ENCODE assay signal across 8 cellular contexts in the genomic region with DNA sequence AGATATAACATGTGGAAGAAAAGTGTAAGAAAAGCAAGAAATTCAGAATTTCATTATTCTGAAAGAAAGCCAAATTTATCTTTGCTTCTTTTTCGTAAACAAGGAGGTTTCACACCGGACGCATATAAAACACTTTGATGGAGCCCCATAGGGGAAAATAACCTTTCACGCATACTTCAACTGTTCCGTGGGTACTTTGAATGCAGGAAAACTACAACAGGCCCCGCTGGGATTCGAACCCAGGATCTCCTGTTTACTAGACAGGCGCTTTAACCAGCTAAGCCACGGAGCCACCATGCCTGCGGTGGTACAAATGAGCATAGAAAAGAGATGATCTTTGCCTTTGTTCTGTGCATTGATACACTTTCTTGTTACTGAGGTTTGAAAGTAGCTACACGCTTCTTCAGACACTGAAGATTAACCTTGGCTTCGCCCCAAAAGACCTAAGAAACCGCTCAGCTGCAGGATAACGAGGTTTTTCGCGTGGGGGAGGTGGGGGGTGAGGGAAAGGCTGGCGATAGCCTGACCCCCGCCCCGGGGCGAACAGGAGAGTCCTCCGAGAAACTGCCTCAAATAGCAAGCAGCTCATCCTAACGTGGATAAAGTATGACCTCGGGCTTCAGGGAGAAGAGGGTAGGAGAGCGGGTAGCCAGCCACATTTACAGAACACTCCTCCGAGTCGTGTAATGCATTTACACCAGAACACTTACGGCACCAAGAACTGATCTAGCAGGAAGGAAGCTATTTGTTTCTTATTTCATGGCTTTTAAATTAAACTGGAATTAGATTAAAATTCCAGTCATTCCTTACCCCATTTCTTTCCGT. TPM values are rescaled to one million over a fixed set of nuclear protein-coding genes. Genes with fewer than 3 reads are reported as not detected.
A peak's percentile ranks its signal among the peaks of the same experiment; 100 is the strongest.
DNase-seq lines count a peak whose midpoint lies in the region; ATAC-seq, FAIRE-seq and TF ChIP-seq lines count a peak whose summit lies in the region.

No MANE protein-coding gene starts in this region.

- H3K4me3 ChIP-seq in pancreas (peak overlapping the region; percentile 20 to 62 (median 33)), thymus (ENCODE audit: low read length) (peak overlapping the region; percentile 55)

- H3K27me3 ChIP-seq in pancreas (no peaks in the 10 kb centered on the region), thymus (ENCODE audit: control insufficient read depth, insufficient read depth) (no peaks in the 10 kb centered on the region)

- TF ChIP-seq CTCF in GM20000 (IDR thresholded peaks at IDR 0.05; ENCODE audit: extremely low read depth, missing control alignments) (no peak), pancreas (IDR thresholded peaks at IDR 0.05) (no peak)

- ATAC-seq in activated naive CD8-positive, alpha-beta T cell treated with anti-CD3 and anti-CD28 coated beads, Interleukin-2, amount 10 ng/mL, durations not matched to agents 7 days and 5 days (ENCODE audit: low read depth), result peak; percentile 20
- peak; percentile 76 for ATAC-seq in Right ventricle myocardium inferior
- peak; percentile 45 to 71 (median 64) for ATAC-seq in pancreas

- no peaks in the 10 kb centered on the region for H3K9me3 Mint-ChIP-seq in activated naive CD8-positive, alpha-beta T cell treated with anti-CD3 and anti-CD28 coated beads, Interleukin-2, amount 10 ng/mL, durations not matched to agents 7 days and 5 days

- no peaks in the 10 kb centered on the region for H3K36me3 Mint-ChIP-seq in activated naive CD8-positive, alpha-beta T cell treated with anti-CD3 and anti-CD28 coated beads, Interleukin-2, amount 10 ng/mL, durations not matched to agents 7 days and 5 days

- H3K36me3 ChIP-seq in pancreas (no peaks in the 10 kb centered on the region), thymus (ENCODE audit: control insufficient read depth, insufficient read depth) (no peaks in the 10 kb centered on the region)

- POLR2A ChIA-PET in activated naive CD8-positive, alpha-beta T cell treated with anti-CD3 and anti-CD28 coated beads, Interleukin-2, amount 10 ng/mL, durations not matched to agents 7 days and 5 days (lab: Charles Lee), result interaction anchor here (0.6 to 3.7 kb wide), 8 partner anchors 10 to 334 kb away, joined by 3 to 17 read pairs (median 4); a partner anchor contains a TSS

- 0 to 1% methylated on average over 28 of the region's 28 CpGs for WGBS in pancreas, 2 donors
- 2% methylated on average over 28 of the region's 28 CpGs for WGBS in thymus

- DNase-seq in AG08395 (ENCODE audit: low spot score) (peak; percentile 77), GM20000 (ENCODE audit: low spot score) (peak; percentile 72), NCI-H128 (lab: John Stamatoyannopoulos, UW; ENCODE audit: unreplicated experiment) (peak; percentile 90), SKM-1 treated with dmso at 0.1 percent for 144 hours (lab: John Stamatoyannopoulos, UW; ENCODE audit: unreplicated experiment) (peak; percentile 82), Right ventricle myocardium inferior (ENCODE audit: missing footprints) (peak; percentile 91), pancreas (peak; percentile 77 to 95 (median 83))
- DNase-seq in activated naive CD8-positive, alpha-beta T cell treated with anti-CD3 and anti-CD28 coated beads, Interleukin-2, amount 10 ng/mL, durations not matched to agents 7 days and 5 days, result peak; percentile 80

- intact Hi-C loops in Right ventricle myocardium inferior (cut with DNase I), result loop anchor here (1.0 to 10.0 kb wide), 4 partner anchors 12 to 942 kb away; a partner anchor contains a TSS
- intact Hi-C loops in pancreas (cut with DNase I), result no loop called here

- H3K27ac ChIP-seq in pancreas (peak overlapping the region in 3 of 4 donors; percentile 53 to 69 (median 53)), thymus (ENCODE audit: low read depth) (peak overlapping the region; percentile 80)

- H3K4me1 ChIP-seq in pancreas (peaks cover 3 to 14% (median 9%) of the 10 kb centered on the region in 3 donors), thymus (ENCODE audit: control insufficient read depth, insufficient read depth, low read length) (peaks cover 6% of the 10 kb centered on the region)

- no peak for FAIRE-seq in pancreas (lab: Jason Lieb, UNC)

- H3K27me3 Mint-ChIP-seq in activated naive CD8-positive, alpha-beta T cell treated with anti-CD3 and anti-CD28 coated beads, Interleukin-2, amount 10 ng/mL, durations not matched to agents 7 days and 5 days, result no peaks in the 10 kb centered on the region

- H3K9me3 ChIP-seq in pancreas, result no peaks in the 10 kb centered on the region
- H3K9me3 ChIP-seq in thymus (ENCODE audit: control insufficient read depth), result no peaks in the 10 kb centered on the region

- H3K27ac Mint-ChIP-seq in activated naive CD8-positive, alpha-beta T cell treated with anti-CD3 and anti-CD28 coated beads, Interleukin-2, amount 10 ng/mL, durations not matched to agents 7 days and 5 days, result peak overlapping the region; percentile 96

- peaks cover 35% of the 10 kb centered on the region for H3K4me1 Mint-ChIP-seq in activated naive CD8-positive, alpha-beta T cell treated with anti-CD3 and anti-CD28 coated beads, Interleukin-2, amount 10 ng/mL, durations not matched to agents 7 days and 5 days

- H3K4me3 Mint-ChIP-seq in activated naive CD8-positive, alpha-beta T cell treated with anti-CD3 and anti-CD28 coated beads, Interleukin-2, amount 10 ng/mL, durations not matched to agents 7 days and 5 days, result peak overlapping the region; percentile 98

RNA-seq across cellular contexts. Expression of a gene that starts 5.3 kb away (rescaled TPM):
- 10 to 100 TPM; 83.1 to 86.4 TPM for total RNA-seq in activated naive CD8-positive, alpha-beta T cell treated with anti-CD3 and anti-CD28 coated beads, Interleukin-2, amount 10 ng/mL, durations not matched to agents 7 days and 5 days
- 29.0 TPM for total RNA-seq in Right ventricle myocardium inferior
- 10 to 100 TPM; 10.8 to 24.2 (median 13.2) TPM for total RNA-seq in pancreas
- 10 to 100 TPM in 1 of 2 donors, 1 to 10 TPM in 1; 8.8 to 20.1 TPM for polyA plus RNA-seq in pancreas
- 62.1 TPM for polyA plus RNA-seq in thymus

RNA-seq across cellular contexts. Expression of a gene that starts 32.8 kb away (rescaled TPM):
- under 1 TPM in 1 of 2 experiments, not detected in 1; 0.11 TPM for total RNA-seq in activated naive CD8-positive, alpha-beta T cell treated with anti-CD3 and anti-CD28 coated beads, Interleukin-2, amount 10 ng/mL, durations not matched to agents 7 days and 5 days
- total RNA-seq in Right ventricle myocardium inferior, result not detected
- total RNA-seq in pancreas, result not detected
- polyA plus RNA-seq in pancreas, result not detected
- polyA plus RNA-seq in thymus, result 0.16 TPM

Comparison
In these comparisons a context has a peak if more than half of its experiments do, and no peak if none do; other contexts are left out.
1. Peak in every context shown above with its lines: DNase-seq, ATAC-seq, H3K4me3 ChIP-seq and H3K27ac ChIP-seq.
2. ATAC-seq: peak in every context shown above with its lines; median percentile 76 in Right ventricle myocardium inferior; 64 in pancreas; 20 in activated naive CD8-positive, alpha-beta T cell treated with anti-CD3 and anti-CD28 coated beads, Interleukin-2, amount 10 ng/mL, durations not matched to agents 7 days and 5 days.